In genomic region chr22:43018615-43019014, GRCh38 we compare ENCODE assay signal across 18 cellular contexts. TPM values are rescaled to one million over a fixed set of nuclear protein-coding genes. Genes with fewer than 3 reads are reported as not detected.
DNase-seq lines count a peak whose midpoint lies in the region; ATAC-seq and TF ChIP-seq lines count a peak whose summit lies in the region.
"Had no signal": no experiment of that assay in that cellular context is flagged by ENCODE, and none has a peak within 500 bp of the region (broad histone marks: within the 10 kb centered on the region; RNA-seq: fewer than 3 reads in every experiment).

No MANE protein-coding gene starts in this region.

- POLR2A ChIA-PET in HEK293 (lab: Yijun Ruan, JAX): interaction anchor here (1.1 kb wide), 1 partner anchor 54 kb away, joined by 3 read pairs; no protein-coding TSS in a partner anchor

- intact Hi-C loops in esophagus squamous epithelium (cut with DNase I): no loop called here
- intact Hi-C loops in lower lobe of right lung (cut with DNase I): no loop called here
- intact Hi-C loops in transverse colon (cut with DNase I; ENCODE audit: low total_unique reads): no loop called here

- no peaks in the 10 kb centered on the region for H3K36me3 ChIP-seq in HEK293 (ENCODE audit: control insufficient read depth in 2 of 2, insufficient read depth in 1 of 2, low read length in 2 of 2)
- no peaks in the 10 kb centered on the region for H3K36me3 ChIP-seq in esophagus squamous epithelium
- no peaks in the 10 kb centered on the region for H3K36me3 ChIP-seq in lower lobe of right lung
- H3K36me3 ChIP-seq in transverse colon: no peaks in the 10 kb centered on the region
- H3K36me3 ChIP-seq: heart right ventricle, suprapubic skin had no signal

- H3K4me3 ChIP-seq in HEK293 (ENCODE audit: low read depth, low read length) (no peak overlapping the region), esophagus squamous epithelium (no peak overlapping the region), lower lobe of right lung (no peak overlapping the region), transverse colon (no peak overlapping the region)
- H3K4me3 ChIP-seq: GM12878, heart right ventricle, suprapubic skin had no signal

- ATAC-seq in lower lobe of right lung (no peak), HG03469 (IDR thresholded peaks at IDR 0.05; ENCODE audit: unreplicated experiment) (no peak), GM19035 (IDR thresholded peaks at IDR 0.05; ENCODE audit: unreplicated experiment) (no peak)
- ATAC-seq: GM12878, heart right ventricle, T-helper 17 cell had no signal

- CTCF ChIA-PET in HEK293 (lab: Yijun Ruan, JAX): interaction anchor here (1.0 to 1.4 kb wide), 2 partner anchors 15 to 30 kb away, joined by 3 to 7 read pairs; no protein-coding TSS in a partner anchor

- H3K9me3 ChIP-seq in HEK293 (ENCODE audit: control insufficient read depth, insufficient read depth, low read depth, low read length) (no peaks in the 10 kb centered on the region), esophagus squamous epithelium (no peaks in the 10 kb centered on the region), lower lobe of right lung (no peaks in the 10 kb centered on the region), transverse colon (no peaks in the 10 kb centered on the region)
- H3K9me3 ChIP-seq: heart right ventricle, suprapubic skin had no signal

- peaks cover 3% of the 10 kb centered on the region for H3K4me1 ChIP-seq in HEK293 (ENCODE audit: control insufficient read depth, insufficient read depth, low read length)
- peaks cover 8 to 64% (median 8%) of the 10 kb centered on the region in 3 donors for H3K4me1 ChIP-seq in esophagus squamous epithelium
- H3K4me1 ChIP-seq in lower lobe of right lung: peaks cover 11% of the 10 kb centered on the region
- peaks cover 3 to 28% (median 17%) of the 10 kb centered on the region in 4 donors for H3K4me1 ChIP-seq in transverse colon

- no peak overlapping the region for H3K27ac ChIP-seq in HEK293 (ENCODE audit: extremely low read depth, low read depth, low read length)
- H3K27ac ChIP-seq in esophagus squamous epithelium: peak overlapping the region in 3 of 4 donors; percentile 3 to 53 (median 22)
- H3K27ac ChIP-seq in lower lobe of right lung: peak overlapping the region; percentile 39
- peak overlapping the region; percentile 63 to 75 (median 73) for H3K27ac ChIP-seq in transverse colon
- no peak overlapping the region for H3K27ac ChIP-seq in caudate nucleus (ENCODE audit: low read depth, low read length)
- H3K27ac ChIP-seq: heart right ventricle, suprapubic skin had no signal

- DNase-seq in esophagus squamous epithelium (lab: John Stamatoyannopoulos, UW): no peak
- no peak for DNase-seq in lower lobe of right lung
- peak; percentile 52 for DNase-seq in transverse colon
- no peak for DNase-seq in caudate nucleus (lab: John Stamatoyannopoulos, UW)
- DNase-seq: activated CD4-positive, alpha-beta T cell treated with anti-CD3 and anti-CD28 coated beads, Interleukin-2, amount 50 U/mL, for 1 hour; activated CD8-positive, alpha-beta memory T cell treated with anti-CD3 and anti-CD28 coated beads, Interleukin-2, amount 50 U/mL, for 4 hours; activated effector memory CD4-positive, alpha-beta T cell treated with Interleukin-2 at 50 U/mL for 16 hours; CD8-positive, alpha-beta memory T cell; heart right ventricle; NCI-H1092; NCI-H1930; NCI-H446; T-helper 17 cell had no signal

- TF ChIP-seq EP300 in transverse colon (IDR thresholded peaks at IDR 0.05; ENCODE audit: low read depth): no peak

- TF ChIP-seq CTCF in HEK293 (tag by site-specific recombination; IDR thresholded peaks at IDR 0.05): no peak
- no peak for TF ChIP-seq CTCF in esophagus squamous epithelium (IDR thresholded peaks at IDR 0.05)
- TF ChIP-seq CTCF in lower lobe of right lung (IDR thresholded peaks at IDR 0.05): no peak
- TF ChIP-seq CTCF in transverse colon (IDR thresholded peaks at IDR 0.05): no peak

- H3K27me3 ChIP-seq in esophagus squamous epithelium: no peaks in the 10 kb centered on the region
- no peaks in the 10 kb centered on the region for H3K27me3 ChIP-seq in lower lobe of right lung (ENCODE audit: low read depth)
- H3K27me3 ChIP-seq in transverse colon: no peaks in the 10 kb centered on the region
- H3K27me3 ChIP-seq: heart right ventricle, suprapubic skin had no signal

- WGBS in esophagus squamous epithelium, 2 donors: 42 to 55% methylated on average over 6 of the region's 6 CpGs
- 66 to 84% methylated on average over 5 to 6 of the region's 6 CpGs for WGBS in transverse colon (ENCODE audit: low coverage in 1 of 2), 2 donors

- in situ Hi-C loops in transverse colon (cut with MboI; ENCODE audit: low pct_ligation_motif_present in 1 of 4, low pct_unique_long_range_greater_than_20kb in 1 of 4, low sequenced_read_pairs in 3 of 4): no loop called here

- TF ChIP-seq POLR2A in esophagus squamous epithelium (IDR thresholded peaks at IDR 0.05) (no peak), transverse colon (IDR thresholded peaks at IDR 0.05) (no peak)

TF ChIP-seq in HEK293, 187 proteins besides CTCF, POLR2A, EP300 and RAD21:
- TF ChIP-seq ZBTB48 (tag by site-specific recombination; IDR thresholded peaks at IDR 0.05) (no peak), ZBTB17 (tag by site-specific recombination; IDR thresholded peaks at IDR 0.05) (peak; percentile 35; the same call in 1 of the 2 replicates)

RNA-seq across cellular contexts. Expression of gene PACSIN2, which starts 3.7 kb away (rescaled TPM):
- total RNA-seq in esophagus squamous epithelium: 10 to 100 TPM; 25.8 to 46.0 (median 27.8) TPM
- 104 TPM for total RNA-seq in lower lobe of right lung
- 100 to 1,000 TPM in 3 of 4 donors, 10 to 100 TPM in 1; 53.9 to 250 (median 198) TPM for total RNA-seq in transverse colon

Comparison
In these comparisons a context has a peak if more than half of its experiments do, and no peak if none do; other contexts are left out.
1. H3K27ac ChIP-seq: peak in esophagus squamous epithelium (3 of 4), lower lobe of right lung (single experiment) and transverse colon (4 of 4); none in HEK293 (single experiment) and caudate nucleus (single experiment).